17 cellular contexts compared by ENCODE assay signal in the genomic region with DNA sequence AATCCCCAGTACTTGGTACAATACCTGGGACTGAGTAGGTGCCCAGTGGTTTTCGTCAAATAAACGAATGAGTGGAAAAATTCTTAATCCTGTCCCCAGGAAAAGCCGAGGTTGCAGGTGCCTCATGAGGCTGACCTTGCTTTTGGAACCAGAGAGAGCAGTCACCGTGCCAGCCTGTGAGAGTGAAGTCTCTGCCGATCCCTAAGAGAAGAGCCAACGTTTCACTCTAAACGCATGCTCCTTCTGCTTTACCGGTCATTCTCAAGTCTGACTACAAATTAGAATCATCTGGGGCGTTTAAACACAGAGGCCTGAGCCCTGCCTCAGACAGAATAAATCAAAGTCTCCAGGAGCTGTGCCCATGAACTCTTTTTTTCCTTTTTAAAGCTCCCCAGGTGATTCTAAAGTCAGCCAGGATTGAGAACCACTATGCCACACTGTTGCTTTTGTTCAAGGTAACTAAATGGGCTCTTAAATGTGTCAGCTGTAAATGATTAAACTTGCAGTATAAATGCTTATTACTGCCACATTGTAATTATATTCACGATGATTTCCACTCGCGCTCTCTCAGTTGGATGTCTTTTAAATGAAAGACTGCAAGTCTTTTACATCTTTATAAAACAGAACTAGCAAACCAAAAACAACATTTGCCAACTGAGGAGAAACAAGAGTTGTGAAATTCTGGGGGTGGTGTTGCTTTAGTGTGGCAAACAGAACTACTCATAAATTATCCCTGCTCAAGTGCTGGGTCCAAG. TPM values are rescaled to one million over a fixed set of nuclear protein-coding genes. Genes with fewer than 3 reads are reported as not detected.
A peak's percentile ranks its signal among the peaks of the same experiment; 100 is the strongest.
DNase-seq lines count a peak whose midpoint lies in the region; FAIRE-seq and TF ChIP-seq lines count a peak whose summit lies in the region.
"Had no signal": no experiment of that assay in that cellular context is flagged by ENCODE, and none has a peak within 500 bp of the region (broad histone marks: within the 10 kb centered on the region; RNA-seq: fewer than 3 reads in every experiment).

No MANE protein-coding gene starts in this region.

- DNase-seq in GM03348 (ENCODE audit: low spot score) (peak; percentile 21), NCI-H2081 (lab: John Stamatoyannopoulos, UW) (peak; percentile 51 to 89), caudate nucleus (lab: John Stamatoyannopoulos, UW) (no peak), cerebellum (ENCODE audit: low spot score) (no peak), retina (no peak), H54 (ENCODE audit: insufficient read length, low spot score) (no peak)
- no peak for DNase-seq in effector CD8-positive, alpha-beta T cell (lab: John Stamatoyannopoulos, UW)
- DNase-seq: activated CD4-positive, alpha-beta T cell treated with anti-CD3 and anti-CD28 coated beads, Interleukin-2, amount 50 U/mL, for 4 hours; aorta; DMS79; MG63; NCI-H524; stimulated activated CD4-positive, alpha-beta T cell treated with anti-CD3 and anti-CD28 coated beads, Interleukin-2, amount 100 ng/mL, for 48 hours; T1000 had no signal

- H3K36me3 Mint-ChIP-seq in nephron (ENCODE audit: low read depth), result peaks cover 37% of the 10 kb centered on the region

- TF ChIP-seq POLR2A in H54 (IDR thresholded peaks at IDR 0.05; ENCODE audit: low read depth, low read length), result no peak

- no peaks in the 10 kb centered on the region for H3K9me3 Mint-ChIP-seq in nephron
- H3K9me3 Mint-ChIP-seq: activated T-helper 1 cell treated with anti-CD3 and anti-CD28 coated beads, Interleukin-12 subunit alpha, Interleukin-12 subunit beta, Interleukin-2, Interleukin-4 antibody, amounts not matched to agents 30 ng/mL and 10 ng/mL and 1 ng/mL, durations not matched to agents 14 hours and 24 hours and 36 hours had no signal

- peak overlapping the region; percentile 5 to 76 (median 54) for H3K27ac Mint-ChIP-seq in nephron
- H3K27ac Mint-ChIP-seq: activated T-helper 1 cell treated with anti-CD3 and anti-CD28 coated beads, Interleukin-12 subunit alpha, Interleukin-12 subunit beta, Interleukin-2, Interleukin-4 antibody, amounts not matched to agents 30 ng/mL and 10 ng/mL and 1 ng/mL, durations not matched to agents 14 hours and 24 hours and 36 hours; B cell had no signal

- peaks cover 4% of the 10 kb centered on the region for H3K27me3 Mint-ChIP-seq in nephron (ENCODE audit: low read depth)
- H3K27me3 Mint-ChIP-seq: B cell had no signal

- H3K4me1 Mint-ChIP-seq in nephron, result peaks cover 31% of the 10 kb centered on the region

- no peak overlapping the region for H3K4me3 Mint-ChIP-seq in nephron
- H3K4me3 Mint-ChIP-seq: activated T-helper 1 cell treated with anti-CD3 and anti-CD28 coated beads, Interleukin-12 subunit alpha, Interleukin-12 subunit beta, Interleukin-2, Interleukin-4 antibody, amounts not matched to agents 30 ng/mL and 10 ng/mL and 1 ng/mL, durations not matched to agents 14 hours and 24 hours and 36 hours; B cell had no signal

- H3K27ac ChIP-seq in caudate nucleus (ENCODE audit: low read depth, low read length), result peak overlapping the region; percentile 23

- FAIRE-seq in H54 (lab: Jason Lieb, UNC), result no peak

- no peak for TF ChIP-seq CTCF in nephron (IDR thresholded peaks at IDR 0.05; ENCODE audit: unreplicated experiment in 3 of 3)

RNA-seq across cellular contexts. Expression of a gene that starts 26.9 kb away (rescaled TPM):
- 34.7 TPM for total RNA-seq in cerebellum

RNA-seq across cellular contexts. Expression of a gene that starts 28.1 kb away (rescaled TPM):
- 18.1 TPM for total RNA-seq in cerebellum

Comparison
In these comparisons a context has a peak if more than half of its experiments do, and no peak if none do; other contexts are left out.
1. DNase-seq: peak in GM03348 (single experiment) and NCI-H2081 (2 of 2); none in caudate nucleus (0 of 61), effector CD8-positive, alpha-beta T cell (single experiment), cerebellum (single experiment), retina (single experiment) and H54 (single experiment).